Comparison of ENCODE assay signal across 24 cellular contexts in the genomic region with DNA sequence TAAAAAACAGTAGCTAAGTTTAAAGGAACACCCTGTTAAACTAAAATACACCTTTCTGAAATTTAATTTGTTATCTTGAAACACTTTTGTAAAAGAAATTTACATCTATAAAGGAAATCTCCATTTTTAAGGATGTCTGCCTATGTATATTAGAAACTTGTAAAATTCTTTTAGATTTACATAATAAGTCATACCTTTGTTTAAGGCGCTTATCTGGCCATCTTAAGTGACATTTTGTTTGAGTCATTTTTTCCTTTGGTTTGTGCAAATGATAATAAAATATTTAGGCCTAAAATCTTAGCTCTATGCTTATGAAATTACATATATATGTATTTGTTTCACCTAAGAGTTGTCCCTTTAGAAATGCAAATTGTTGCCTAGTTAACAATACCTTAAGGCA.
"Had no signal": no experiment of that assay in that cellular context is flagged by ENCODE, and none has a peak within 500 bp of the region (broad histone marks: within the 10 kb centered on the region; RNA-seq: fewer than 3 reads in every experiment).

No MANE protein-coding gene starts in this region.

- H3K27me3 ChIP-seq: colonic mucosa, esophagus muscularis mucosa, foreskin keratinocyte, gastrocnemius medialis, heart right ventricle, left lung had no signal

- H3K27ac ChIP-seq: colonic mucosa, epithelial cell of prostate, esophagus muscularis mucosa, foreskin keratinocyte, gastrocnemius medialis, heart right ventricle, left lung, lower lobe of right lung had no signal

- DNase-seq: colonic mucosa; cortex of kidney; effector CD8-positive, alpha-beta T cell; effector memory CD8-positive, alpha-beta T cell; endodermal cell; foreskin keratinocyte; gastrocnemius medialis; glutamatergic neuron; head of caudate nucleus; heart right ventricle; hippocampal formation; left cardiac atrium; left lung; left ventricle myocardium superior; lower lobe of right lung; mesenchymal stem cell; mucosa of descending colon; naive B cell; naive thymus-derived CD8-positive, alpha-beta T cell had no signal

- ATAC-seq: effector memory CD8-positive, alpha-beta T cell; foreskin keratinocyte; gastrocnemius medialis; heart right ventricle; left cardiac atrium; left lung; left ventricle myocardium superior; lower lobe of right lung; mucosa of descending colon; naive thymus-derived CD8-positive, alpha-beta T cell had no signal

- H3K4me1 ChIP-seq: colonic mucosa, esophagus muscularis mucosa, foreskin keratinocyte, gastrocnemius medialis, heart right ventricle, left lung, lower lobe of right lung had no signal

- H3K4me3 ChIP-seq: colonic mucosa, esophagus muscularis mucosa, gastrocnemius medialis, heart right ventricle, left lung, lower lobe of right lung, mucosa of descending colon had no signal

- H3K36me3 ChIP-seq: colonic mucosa, esophagus muscularis mucosa, gastrocnemius medialis, heart right ventricle, left lung, lower lobe of right lung had no signal

- FAIRE-seq: endometrium, islet of Langerhans, keratinocyte had no signal

- H3K9me3 ChIP-seq: colonic mucosa, esophagus muscularis mucosa, gastrocnemius medialis, lower lobe of right lung, mucosa of descending colon had no signal
